Comparison of ENCODE assay signal across 8 cellular contexts in genomic region chr2:151827564-151828142, GRCh38. TPM values are rescaled to one million over a fixed set of nuclear protein-coding genes. Genes with fewer than 3 reads are reported as not detected.
DNase-seq lines count a peak whose midpoint lies in the region; TF ChIP-seq lines count a peak whose summit lies in the region.

No MANE protein-coding gene starts in this region.

- peak overlapping the region; percentile 88 for H3K4me3 ChIP-seq in NB4 (ENCODE audit: low read depth, low read length)
- peak overlapping the region; percentile 93 for H3K4me3 ChIP-seq in left ventricle myocardium inferior
- H3K4me3 ChIP-seq in rectal smooth muscle tissue (ENCODE audit: low read length) = peak overlapping the region; percentile 99

- H3K4me3 Mint-ChIP-seq in activated naive CD8-positive, alpha-beta T cell = peak overlapping the region; percentile 98

- H3K4me1 Mint-ChIP-seq in activated naive CD8-positive, alpha-beta T cell (ENCODE audit: low read depth) = peaks cover 49% of the 10 kb centered on the region

- no peaks in the 10 kb centered on the region for H3K9me3 Mint-ChIP-seq in activated naive CD8-positive, alpha-beta T cell (ENCODE audit: low read depth)

- H3K9me3 ChIP-seq in left ventricle myocardium inferior (replicated peaks) = no peaks in the 10 kb centered on the region

- POLR2A ChIA-PET in HEK293T (lab: Yijun Ruan, JAX) = interaction anchor here (0.6 to 1.9 kb wide), 11 partner anchors 8 to 257 kb away, joined by 3 to 4 read pairs (median 3); no protein-coding TSS in a partner anchor

- TF ChIP-seq POLR2A in NB4 (IDR thresholded peaks at IDR 0.05; ENCODE audit: extremely low read depth, insufficient read length) = no peak

- H3K27ac Mint-ChIP-seq in activated naive CD8-positive, alpha-beta T cell = peak overlapping the region; percentile 84

- H3K36me3 Mint-ChIP-seq in activated naive CD8-positive, alpha-beta T cell = no peaks in the 10 kb centered on the region

- intact Hi-C loops in left ventricle myocardium inferior (cut with micrococcal nuclease) = no loop called here

- H3K9ac ChIP-seq in rectal smooth muscle tissue (ENCODE audit: low read length) = peak overlapping the region; percentile 63

- no peaks in the 10 kb centered on the region for H3K27me3 ChIP-seq in left ventricle myocardium inferior (ENCODE audit: low read depth)
- no peaks in the 10 kb centered on the region for H3K27me3 ChIP-seq in rectal smooth muscle tissue (ENCODE audit: control insufficient read depth, insufficient read depth, low read length)

- H3K36me3 ChIP-seq in left ventricle myocardium inferior (no peaks in the 10 kb centered on the region), rectal smooth muscle tissue (ENCODE audit: control insufficient read depth, insufficient read depth, low read length) (no peaks in the 10 kb centered on the region)

- H3K4me1 ChIP-seq in left ventricle myocardium inferior = peaks cover 69% of the 10 kb centered on the region
- H3K4me1 ChIP-seq in rectal smooth muscle tissue (ENCODE audit: control insufficient read depth, insufficient read depth, low read length) = peaks cover 10% of the 10 kb centered on the region

- CTCF ChIA-PET in HEK293T (lab: Yijun Ruan, JAX) = interaction anchor here (1.7 kb wide), 1 partner anchor 11 kb away, joined by 3 read pairs; no protein-coding TSS in a partner anchor

- TF ChIP-seq CTCF in NB4 (IDR thresholded peaks at IDR 0.05; ENCODE audit: low read depth, low read length) (no peak), left ventricle myocardium inferior (IDR thresholded peaks at IDR 0.05; ENCODE audit: borderline replicate concordance) (no peak)

- peak overlapping the region; percentile 95 for H3K27ac ChIP-seq in left ventricle myocardium inferior (replicated peaks)
- H3K27ac ChIP-seq in rectal smooth muscle tissue (ENCODE audit: low read depth, low read length) = peak overlapping the region; percentile 82

- DNase-seq in NCI-H2227 (lab: John Stamatoyannopoulos, UW; ENCODE audit: unreplicated experiment) (peak; percentile 62), NCI-H2227 treated with DMSO at 0.1 percent for 48 hours (lab: John Stamatoyannopoulos, UW) (no peak), HEK293T (ENCODE audit: extremely low spot score) (peak; percentile 10), NB4 (ENCODE audit: low read depth) (peak; percentile 65), left ventricle myocardium inferior (no peak), COLO829 (ENCODE audit: low spot score) (no peak)

- H3K27me3 Mint-ChIP-seq in activated naive CD8-positive, alpha-beta T cell = no peaks in the 10 kb centered on the region

TF ChIP-seq in HEK293T, 16 proteins besides CTCF, POLR2A, EP300 and RAD21:
- TF ChIP-seq SUZ12 (IDR thresholded peaks at IDR 0.05) (no peak), ELF4 (IDR thresholded peaks at IDR 0.05) (no peak), L3MBTL2 (conservative IDR thresholded peaks at IDR 0.05) (no peak), SP1 (IDR thresholded peaks at IDR 0.05) (no peak), ZNF384 (IDR thresholded peaks at IDR 0.05) (no peak), BHLHE40 (IDR thresholded peaks at IDR 0.05; ENCODE audit: borderline replicate concordance) (no peak), FOXA1 (IDR thresholded peaks at IDR 0.05) (no peak), TARDBP (IDR thresholded peaks at IDR 0.05) (no peak), FOXM1 (IDR thresholded peaks at IDR 0.05; ENCODE audit: borderline replicate concordance) (no peak), FOXK2 (IDR thresholded peaks at IDR 0.05) (no peak), PKNOX1 (IDR thresholded peaks at IDR 0.05) (no peak), NFRKB (IDR thresholded peaks at IDR 0.05) (no peak), LEF1 (IDR thresholded peaks at IDR 0.05; ENCODE audit: borderline replicate concordance) (no peak)

RNA-seq across cellular contexts. Expression of gene ARL5A, which starts 0.6 kb away (rescaled TPM):
- total RNA-seq in left ventricle myocardium inferior = 53.9 TPM

Comparison
In these comparisons a context has a peak if more than half of its experiments do, and no peak if none do; other contexts are left out.
1. DNase-seq: peak in NCI-H2227 (single experiment), HEK293T (single experiment) and NB4 (single experiment); none in NCI-H2227 treated with DMSO at 0.1 percent for 48 hours (single experiment), left ventricle myocardium inferior (single experiment) and COLO829 (single experiment).
2. Peak in every context shown above with its lines, with median percentiles within 50 percentile points of each other: H3K4me3 ChIP-seq.